Comparison of ENCODE assay signal across 8 cellular contexts in genomic region chr17:73192219-73192893, GRCh38.
DNase-seq lines count a peak whose midpoint lies in the region; ATAC-seq and TF ChIP-seq lines count a peak whose summit lies in the region.

No MANE protein-coding gene starts in this region.

- TF ChIP-seq CTCF in brain microvascular endothelial cell (IDR thresholded peaks at IDR 0.05; ENCODE audit: low read depth, low read length, missing control alignments), result no peak

- no peaks in the 10 kb centered on the region for H3K9me3 ChIP-seq in iPS-18c (ENCODE audit: control insufficient read depth, insufficient read depth, low read length)

- H3K27me3 ChIP-seq in brain microvascular endothelial cell (replicated peaks), result no peaks in the 10 kb centered on the region

- H3K36me3 ChIP-seq in brain microvascular endothelial cell (replicated peaks), result peaks cover 14% of the 10 kb centered on the region

- H3K4me3 ChIP-seq in brain microvascular endothelial cell (ENCODE audit: low read depth, low read length) (peak overlapping the region; percentile 82), iPS-18c (ENCODE audit: insufficient read depth, low read depth, low read length) (peak overlapping the region; percentile 72), skeletal muscle cell (ENCODE audit: low read depth, low read length) (peak overlapping the region; percentile 84)

- H3K36me3 Mint-ChIP-seq in T-helper 2 cell treated with Interferon-gamma antibody and Interleukin-4, amounts not matched to agents 5 μg/mL and 100 μg/mL, for 36 hours (ENCODE audit: low read depth), result peaks cover 9% of the 10 kb centered on the region

- peak overlapping the region; percentile 79 for H3K27ac ChIP-seq in brain microvascular endothelial cell

- ATAC-seq in HG02763 (IDR thresholded peaks at IDR 0.05; ENCODE audit: unreplicated experiment), result peak; percentile 51

- peak; percentile 75 for DNase-seq in NK-92 treated with Interleukin-12 subunit alpha and Interleukin-12 subunit beta, amount 100 ng/mL, for 24 hours (lab: John Stamatoyannopoulos, UW)
- DNase-seq in NK-92 (lab: John Stamatoyannopoulos, UW; ENCODE audit: unreplicated experiment) (no peak), NCI-H128 (lab: John Stamatoyannopoulos, UW; ENCODE audit: unreplicated experiment) (peak; percentile 33), brain microvascular endothelial cell (peak; percentile 36), skeletal muscle cell (ENCODE audit: low read depth) (no peak)
- peak; percentile 75 for DNase-seq in T-helper 2 cell treated with Interferon-gamma antibody and Interleukin-4, amounts not matched to agents 5 μg/mL and 100 μg/mL, for 36 hours (ENCODE audit: low spot score)

- H3K9me3 Mint-ChIP-seq in T-helper 2 cell treated with Interferon-gamma antibody and Interleukin-4, amounts not matched to agents 5 μg/mL and 100 μg/mL, for 36 hours, result no peaks in the 10 kb centered on the region

- H3K4me3 Mint-ChIP-seq in T-helper 2 cell treated with Interferon-gamma antibody and Interleukin-4, amounts not matched to agents 5 μg/mL and 100 μg/mL, for 36 hours, result peak overlapping the region; percentile 92

- in situ Hi-C loops in brain microvascular endothelial cell (cut with HindIII; ENCODE audit: low pct_ligation_motif_present, low sequenced_read_pairs), result loop anchor here (25.0 kb wide), 1 partner anchor 205 kb away; no protein-coding TSS in a partner anchor

- H3K27ac Mint-ChIP-seq in T-helper 2 cell treated with Interferon-gamma antibody and Interleukin-4, amounts not matched to agents 5 μg/mL and 100 μg/mL, for 36 hours, result peak overlapping the region; percentile 96

- peaks cover 24% of the 10 kb centered on the region for H3K4me1 Mint-ChIP-seq in T-helper 2 cell treated with Interferon-gamma antibody and Interleukin-4, amounts not matched to agents 5 μg/mL and 100 μg/mL, for 36 hours (ENCODE audit: low read depth)

- no peaks in the 10 kb centered on the region for H3K27me3 Mint-ChIP-seq in T-helper 2 cell treated with Interferon-gamma antibody and Interleukin-4, amounts not matched to agents 5 μg/mL and 100 μg/mL, for 36 hours (ENCODE audit: low read depth)

Comparison
In these comparisons a context has a peak if more than half of its experiments do, and no peak if none do; other contexts are left out.
1. DNase-seq: peak in NK-92 treated with Interleukin-12 subunit alpha and Interleukin-12 subunit beta, amount 100 ng/mL, for 24 hours (single experiment), NCI-H128 (single experiment), T-helper 2 cell treated with Interferon-gamma antibody and Interleukin-4, amounts not matched to agents 5 μg/mL and 100 μg/mL, for 36 hours (single experiment) and brain microvascular endothelial cell (single experiment); none in NK-92 (single experiment) and skeletal muscle cell (single experiment).
2. Peak in every context shown above with its lines, with median percentiles within 50 percentile points of each other: H3K4me3 ChIP-seq.